Comparison of ENCODE assay signal across 35 cellular contexts in the genomic region with DNA sequence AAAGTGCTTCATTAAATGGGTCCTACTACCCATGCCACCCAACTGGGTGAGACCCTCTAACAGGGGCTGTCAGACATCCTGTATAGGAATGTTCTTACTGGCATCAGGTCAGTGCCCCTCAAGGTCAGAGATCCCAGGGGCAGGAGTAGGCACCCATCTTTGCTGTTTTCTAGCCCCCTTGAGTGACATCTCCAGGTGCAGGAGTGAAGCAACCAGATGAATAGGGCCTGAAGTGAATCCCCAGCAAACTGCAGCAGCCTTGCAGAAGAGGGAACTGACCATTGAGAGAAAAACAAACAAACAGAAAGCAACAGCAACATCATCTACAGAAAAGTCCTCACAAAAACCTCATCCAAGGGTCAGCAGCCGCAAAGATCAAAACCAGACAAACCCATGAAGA. TPM values are rescaled to one million over a fixed set of nuclear protein-coding genes. Genes with fewer than 3 reads are reported as not detected.
"Had no signal": no experiment of that assay in that cellular context is flagged by ENCODE, and none has a peak within 500 bp of the region (broad histone marks: within the 10 kb centered on the region; RNA-seq: fewer than 3 reads in every experiment).

No MANE protein-coding gene starts in this region.

- H3K4me3 ChIP-seq: neural progenitor cell, ovary, psoas muscle, skin epidermis, smooth muscle cell, spleen, suprapubic skin, testis, tibial artery, transverse colon, upper lobe of right lung, uterus had no signal

- DNase-seq: natural killer cell; occipital lobe; ovary; psoas muscle; spleen; stimulated activated CD4-positive, alpha-beta T cell treated with anti-CD3 and anti-CD28 coated beads, Interleukin-12 subunit alpha, Interleukin-12 subunit beta, amount 100 ng/mL, for 4 hours; stimulated activated CD4-positive, alpha-beta T cell treated with anti-CD3 and anti-CD28 coated beads, Interleukin-1b, Interleukin-23, amount 100 ng/mL, for 48 hours; stimulated activated CD4-positive, alpha-beta T cell treated with anti-CD3 and anti-CD28 coated beads, Interleukin-4, amount 100 ng/mL, for 1 hour; stimulated activated CD4-positive, alpha-beta T cell treated with anti-CD3 and anti-CD28 coated beads, Interleukin-4, amount 100 ng/mL, for 4 hours; stimulated activated CD8-positive, alpha-beta memory T cell treated with anti-CD3 and anti-CD28 coated beads, Interleukin-4, amount 100 ng/mL, for 48 hours; stimulated activated naive CD4-positive, alpha-beta T cell; stimulated activated naive CD8-positive, alpha-beta T cell treated with anti-CD3 and anti-CD28 coated beads, Interleukin-15, amount 100 ng/mL, for 72 hours; stimulated activated naive CD8-positive, alpha-beta T cell treated with anti-CD3 and anti-CD28 coated beads, Interleukin-15, Interleukin-2, amounts not matched to agents 100 U/mL and 50 U/mL, for 24 hours; substantia nigra; testis; tibial artery; transverse colon; upper lobe of right lung; uterus had no signal

- H3K79me2 ChIP-seq: parathyroid adenoma had no signal

- H2AFZ ChIP-seq: parathyroid adenoma had no signal

- H3K4me2 ChIP-seq: neural progenitor cell, smooth muscle cell had no signal

- H3K27me3 ChIP-seq: neural progenitor cell, ovary, spleen, suprapubic skin, testis, tibial artery, transverse colon, upper lobe of right lung, uterus had no signal

- H3K27ac ChIP-seq: neural progenitor cell, ovary, parathyroid adenoma, psoas muscle, skin epidermis, spleen, suprapubic skin, testis, tibial artery, transverse colon, upper lobe of right lung, uterus had no signal

- H3K4me3 Mint-ChIP-seq: natural killer cell; nephron; neural progenitor cell; stimulated activated memory B cell treated with anti-CD40 and anti-IgM and Interleukin-4, amounts not matched to agents 10 μg/mL and 1 μg/mL and 100 μg/mL, for 72 hours; stimulated activated naive CD8-positive, alpha-beta T cell treated with anti-CD3 and anti-CD28 coated beads, Interleukin-15, amount 100 ng/mL, for 72 hours; type B pancreatic cell had no signal

- H3K36me3 ChIP-seq: neural progenitor cell, ovary, suprapubic skin, transverse colon, upper lobe of right lung, uterus had no signal

- H3K4me1 Mint-ChIP-seq: natural killer cell; nephron; neural progenitor cell; stimulated activated memory B cell treated with anti-CD40 and anti-IgM and Interleukin-4, amounts not matched to agents 10 μg/mL and 1 μg/mL and 100 μg/mL, for 72 hours; stimulated activated naive CD8-positive, alpha-beta T cell treated with anti-CD3 and anti-CD28 coated beads, Interleukin-15, amount 100 ng/mL, for 72 hours had no signal

- H3K27me3 Mint-ChIP-seq: progenitor cell of endocrine pancreas; stimulated activated memory B cell treated with anti-CD40 and anti-IgM and Interleukin-4, amounts not matched to agents 10 μg/mL and 1 μg/mL and 100 μg/mL, for 72 hours; stimulated activated naive CD8-positive, alpha-beta T cell treated with anti-CD3 and anti-CD28 coated beads, Interleukin-15, amount 100 ng/mL, for 72 hours; type B pancreatic cell had no signal

- ATAC-seq: natural killer cell; psoas muscle; right cardiac atrium; sciatic nerve; stimulated activated memory B cell treated with anti-CD40 and anti-IgM and Interleukin-4, amounts not matched to agents 10 μg/mL and 1 μg/mL and 100 μg/mL, for 72 hours; stimulated activated naive CD8-positive, alpha-beta T cell treated with anti-CD3 and anti-CD28 coated beads, Interleukin-15, amount 100 ng/mL, for 72 hours; stimulated activated naive CD8-positive, alpha-beta T cell treated with anti-CD3 and anti-CD28 coated beads, Interleukin-15, Interleukin-2, amounts not matched to agents 100 U/mL and 50 U/mL, for 24 hours; upper lobe of right lung had no signal

- H3K4me1 ChIP-seq: neural progenitor cell, parathyroid adenoma, psoas muscle, spleen, suprapubic skin, testis, tibial artery, transverse colon, upper lobe of right lung, uterus had no signal

- H3K9me3 Mint-ChIP-seq: type B pancreatic cell had no signal

- H3K36me3 Mint-ChIP-seq: type B pancreatic cell had no signal

- H3K27ac Mint-ChIP-seq: natural killer cell; nephron; neural progenitor cell; progenitor cell of endocrine pancreas; stimulated activated memory B cell treated with anti-CD40 and anti-IgM and Interleukin-4, amounts not matched to agents 10 μg/mL and 1 μg/mL and 100 μg/mL, for 72 hours; stimulated activated naive CD8-positive, alpha-beta T cell treated with anti-CD3 and anti-CD28 coated beads, Interleukin-15, amount 100 ng/mL, for 72 hours; type B pancreatic cell had no signal

RNA-seq across cellular contexts. Expression of gene GNRHR, which starts 55.8 kb away (rescaled TPM):
- total RNA-seq: natural killer cell, occipital lobe, osteoblast, progenitor cell of endocrine pancreas, psoas muscle, renal cortical epithelial cell, right cardiac atrium, sciatic nerve, suprapubic skin, transverse colon, upper lobe of right lung, urinary bladder, uterus had no signal
- polyA plus RNA-seq: neural cell, psoas muscle, right cardiac atrium, smooth muscle cell, spleen, thymus, urinary bladder had no signal
